ENCODE assay signal across 8 cellular contexts in the genomic region with DNA sequence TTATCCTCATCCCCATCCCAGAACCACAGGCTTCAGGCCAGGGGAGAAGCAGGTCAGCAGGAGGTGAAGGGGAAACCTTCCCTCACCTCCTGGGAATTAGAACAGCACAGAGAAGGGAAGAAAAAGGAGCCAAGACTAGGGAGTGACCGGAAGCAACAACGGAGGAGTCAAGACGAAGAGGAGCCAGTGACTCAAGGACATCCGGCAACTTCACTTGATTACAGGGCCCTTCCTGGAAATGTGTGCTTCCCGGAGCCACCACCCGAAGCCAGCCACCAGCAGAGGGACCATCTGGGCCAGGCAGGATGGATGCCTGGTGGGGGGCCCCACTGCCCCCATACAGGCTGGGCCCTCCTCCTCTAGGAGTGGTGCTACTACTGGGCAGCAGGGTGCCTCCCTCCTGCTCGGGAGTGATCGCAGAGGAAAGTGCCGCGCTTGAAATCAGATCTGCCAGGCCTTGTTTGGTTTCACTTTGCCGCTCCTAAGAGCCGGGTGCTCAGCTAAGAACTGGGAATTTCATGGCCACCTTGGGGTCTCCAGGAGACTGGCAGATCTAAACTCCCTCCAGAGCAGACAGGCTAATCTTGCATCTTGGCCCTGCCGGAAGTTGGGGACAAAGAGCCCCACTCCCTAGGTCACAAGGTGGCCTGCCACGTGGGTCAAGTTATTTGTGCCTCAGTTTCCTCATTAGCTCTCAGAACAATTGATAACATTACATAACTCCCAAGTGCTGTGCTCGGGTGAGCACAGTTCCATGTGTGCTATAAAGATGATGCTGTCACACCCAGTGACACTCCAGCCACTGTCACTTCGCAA. TPM values are rescaled to one million over a fixed set of nuclear protein-coding genes. Genes with fewer than 3 reads are reported as not detected.
A peak's percentile ranks its signal among the peaks of the same experiment; 100 is the strongest.
DNase-seq lines count a peak whose midpoint lies in the region; ATAC-seq and TF ChIP-seq lines count a peak whose summit lies in the region.
"Had no signal": no experiment of that assay in that cellular context is flagged by ENCODE, and none has a peak within 500 bp of the region (broad histone marks: within the 10 kb centered on the region; RNA-seq: fewer than 3 reads in every experiment).

No MANE protein-coding gene starts in this region.

- peak overlapping the region; percentile 97 for H3K27ac ChIP-seq in Panc1 (ENCODE audit: low read length)
- peak overlapping the region; percentile 99 for H3K27ac ChIP-seq in muscle layer of duodenum (ENCODE audit: low read length)

- CTCF ChIA-PET in Panc1 (lab: Charles Lee) = interaction anchor here (0.6 kb wide), 1 partner anchor 18 kb away, joined by 3 read pairs; no protein-coding TSS in a partner anchor

- DNase-seq in HCEC 1CT (peak; percentile 86), Panc1 (ENCODE audit: low read depth, low spot score) (no peak), endothelial cell (ENCODE audit: low spot score) (peak; percentile 47), activated gamma-delta T cell (lab: John Stamatoyannopoulos, UW) (no peak), cerebellar nuclear complex (lab: John Stamatoyannopoulos, UW) (no peak)
- no peak for DNase-seq in naive thymus-derived CD8-positive, alpha-beta T cell

- H3K36me3 ChIP-seq in Panc1 (ENCODE audit: control insufficient read depth, insufficient read depth, low read length) = no peaks in the 10 kb centered on the region
- H3K36me3 ChIP-seq in muscle layer of duodenum (ENCODE audit: control insufficient read depth in 1 of 2, insufficient read depth in 2 of 2, low read length in 2 of 2) = no peaks in the 10 kb centered on the region

- peaks cover 30% of the 10 kb centered on the region for H3K4me1 Mint-ChIP-seq in endothelial cell (ENCODE audit: unreplicated experiment)
- H3K4me1 Mint-ChIP-seq in naive thymus-derived CD8-positive, alpha-beta T cell = peaks cover 6 to 10% (median 9%) of the 10 kb centered on the region in 4 donors

- in situ Hi-C loops in Panc1 (cut with HindIII; ENCODE audit: low pct_unique_long_range_greater_than_20kb, low sequenced_read_pairs) = no loop called here

- H3K36me3 Mint-ChIP-seq in endothelial cell (ENCODE audit: low read depth, unreplicated experiment) = no peaks in the 10 kb centered on the region
- H3K36me3 Mint-ChIP-seq in naive thymus-derived CD8-positive, alpha-beta T cell = peaks cover 0 to 5% (median 0%) of the 10 kb centered on the region in 3 donors

- POLR2A ChIA-PET in Panc1 (lab: Charles Lee) = no interaction called here
- POLR2A ChIA-PET in naive thymus-derived CD8-positive, alpha-beta T cell (lab: Charles Lee) = no interaction called here

- no TSS peak for BruUV-seq in Panc1 (replicated peaks; lab: Mats Ljungman, UMichigan)

- intact Hi-C loops in Panc1 (cut with micrococcal nuclease; ENCODE audit: unreplicated experiment) = loop anchor here (5.0 kb wide), 1 partner anchor 62 kb away; no protein-coding TSS in a partner anchor

- ATAC-seq in Panc1 = peak; percentile 68
- no peak for ATAC-seq in naive thymus-derived CD8-positive, alpha-beta T cell

- TF ChIP-seq CTCF in Panc1 (IDR thresholded peaks at IDR 0.05) (no peak), endothelial cell (IDR thresholded peaks at IDR 0.05; ENCODE audit: unreplicated experiment) (no peak)

- H3K27me3 ChIP-seq in Panc1 (ENCODE audit: control insufficient read depth, insufficient read depth, low read length) = no peaks in the 10 kb centered on the region
- no peaks in the 10 kb centered on the region for H3K27me3 ChIP-seq in muscle layer of duodenum (ENCODE audit: low read depth, low read length)

- no peaks in the 10 kb centered on the region for H3K9me3 ChIP-seq in Panc1 (ENCODE audit: control insufficient read depth, insufficient read depth, low read depth, low read length)
- H3K9me3 ChIP-seq in muscle layer of duodenum (ENCODE audit: control insufficient read depth in 1 of 2, low read length in 2 of 2) = no peaks in the 10 kb centered on the region

- peak overlapping the region; percentile 25 to 57 for H3K4me3 ChIP-seq in Panc1 (ENCODE audit: low read depth in 2 of 2, low read length in 2 of 2)
- peak overlapping the region; percentile 43 for H3K4me3 ChIP-seq in muscle layer of duodenum (ENCODE audit: low read depth in 1 of 2, low read length in 2 of 2)

- H3K4me1 ChIP-seq in Panc1 (ENCODE audit: control insufficient read depth, insufficient read depth, low read length) = peaks cover 76% of the 10 kb centered on the region
- peaks cover 31 to 65% of the 10 kb centered on the region in 2 donors for H3K4me1 ChIP-seq in muscle layer of duodenum (ENCODE audit: control insufficient read depth in 1 of 2, insufficient read depth in 2 of 2, low read length in 2 of 2)

- H3K9me3 Mint-ChIP-seq in endothelial cell (ENCODE audit: unreplicated experiment) = no peaks in the 10 kb centered on the region
- no peaks in the 10 kb centered on the region for H3K9me3 Mint-ChIP-seq in naive thymus-derived CD8-positive, alpha-beta T cell

- H3K27me3 Mint-ChIP-seq in endothelial cell (ENCODE audit: unreplicated experiment) = peaks cover 5% of the 10 kb centered on the region
- H3K27me3 Mint-ChIP-seq in naive thymus-derived CD8-positive, alpha-beta T cell = peaks cover 5 to 18% (median 7%) of the 10 kb centered on the region in 5 donors

- H3K27ac Mint-ChIP-seq in endothelial cell (ENCODE audit: unreplicated experiment) = peak overlapping the region; percentile 91
- H3K27ac Mint-ChIP-seq in naive thymus-derived CD8-positive, alpha-beta T cell = no peak overlapping the region

- no peak overlapping the region for H3K4me3 Mint-ChIP-seq in endothelial cell (ENCODE audit: unreplicated experiment)
- H3K4me3 Mint-ChIP-seq in naive thymus-derived CD8-positive, alpha-beta T cell = peak overlapping the region in 2 of 10 donors; percentile 42 to 57

RNA-seq across cellular contexts. Expression of a gene that starts 6.6 kb away (rescaled TPM):
- total RNA-seq in Panc1 (2021; ENCODE audit: unreplicated experiment) (65.9 TPM), endothelial cell (ENCODE audit: unreplicated experiment) (22.9 TPM)
- polyA plus RNA-seq in Panc1 (2012; ENCODE audit: insufficient read length) = 69.7 TPM
- total RNA-seq in naive thymus-derived CD8-positive, alpha-beta T cell = under 1 TPM; 0.21 to 0.96 TPM
- polyA plus RNA-seq in naive thymus-derived CD8-positive, alpha-beta T cell = under 1 TPM in 1 of 3 donors, not detected in 2; 0.50 TPM

RNA-seq across cellular contexts. Expression of a gene that starts 43.5 kb away (rescaled TPM):
- not detected for total RNA-seq in Panc1 (2021; ENCODE audit: unreplicated experiment)
- not detected for polyA plus RNA-seq in Panc1 (2012; ENCODE audit: insufficient read length)
- total RNA-seq in endothelial cell (ENCODE audit: unreplicated experiment) = not detected
- not detected for total RNA-seq in naive thymus-derived CD8-positive, alpha-beta T cell
- polyA plus RNA-seq in naive thymus-derived CD8-positive, alpha-beta T cell = not detected
- total RNA-seq: subcutaneous adipose tissue had no signal

Comparison
In these comparisons a context has a peak if more than half of its experiments do, and no peak if none do; other contexts are left out.
1. DNase-seq: peak in HCEC 1CT (single experiment) and endothelial cell (single experiment); none in Panc1 (single experiment), naive thymus-derived CD8-positive, alpha-beta T cell (0 of 10), activated gamma-delta T cell (single experiment) and cerebellar nuclear complex (0 of 2).
2. RNA of a gene that starts 6.6 kb away (total RNA-seq): 65.9 TPM in Panc1 (single experiment) and 22.9 TPM in endothelial cell (single experiment); 0.21 to 0.96 TPM in naive thymus-derived CD8-positive, alpha-beta T cell; every median in the first group is over 10 times any median in the second.